In genomic region chr6:44738652-44739141, GRCh38 we compare ENCODE assay signal across 12 cellular contexts.
A peak's percentile ranks its signal among the peaks of the same experiment; 100 is the strongest.
DNase-seq lines count a peak whose midpoint lies in the region; ATAC-seq, FAIRE-seq and TF ChIP-seq lines count a peak whose summit lies in the region.
"Had no signal": no experiment of that assay in that cellular context is flagged by ENCODE, and none has a peak within 500 bp of the region (broad histone marks: within the 10 kb centered on the region; RNA-seq: fewer than 3 reads in every experiment).

No MANE protein-coding gene starts in this region.

- TF ChIP-seq CTCF in GM23338 (conservative IDR thresholded peaks at IDR 0.05; ENCODE audit: low read depth in 2 of 2) (no peak), K562 (IDR thresholded peaks at IDR 0.05 in 2 of 3, conservative IDR thresholded peaks at IDR 0.05 in 1 of 3; ENCODE audit: insufficient read depth in 2 of 3, low read depth in 1 of 3, low read length in 3 of 3) (no peak)
- no peak for TF ChIP-seq CTCF in CD4-positive, alpha-beta T cell (IDR thresholded peaks at IDR 0.05)

- no peak for FAIRE-seq in K562 (lab: Jason Lieb, UNC)

- WGBS in K562 (ENCODE audit: insufficient coverage, low coverage, missing lambda C conversion rate): 2% methylated on average over 7 of the region's 8 CpGs
- 29% methylated on average over 4 of the region's 8 CpGs for WGBS in mesenchymal stem cell

- no peak overlapping the region for H3K18ac ChIP-seq in mesenchymal stem cell (ENCODE audit: low read depth in 1 of 2, low read length in 2 of 2)

- no peak overlapping the region for H4K8ac ChIP-seq in mesenchymal stem cell (ENCODE audit: low read length)

- H3K36me3 Mint-ChIP-seq in GM23338 (ENCODE audit: low read depth): no peaks in the 10 kb centered on the region
- H3K36me3 Mint-ChIP-seq in CD4-positive, alpha-beta T cell (ENCODE audit: low read depth): no peaks in the 10 kb centered on the region

- H3K23ac ChIP-seq in mesenchymal stem cell (ENCODE audit: low read length in 2 of 2): no peak overlapping the region

- intact Hi-C loops in K562 (cut with micrococcal nuclease): no loop called here
- intact Hi-C loops in CD4-positive, alpha-beta T cell (cut with DNase I, micrococcal nuclease): no loop called here

- no peak overlapping the region for H2BK5ac ChIP-seq in mesenchymal stem cell (ENCODE audit: low read depth, low read length, poor library complexity, severe bottlenecking)

- in situ Hi-C loops in K562 (cut with MboI): no loop called here

- H3K9me3 Mint-ChIP-seq in GM23338: no peaks in the 10 kb centered on the region
- H3K9me3 Mint-ChIP-seq in CD4-positive, alpha-beta T cell: no peaks in the 10 kb centered on the region

- no peak overlapping the region for H2BK15ac ChIP-seq in mesenchymal stem cell (ENCODE audit: low read depth, poor library complexity, severe bottlenecking)

- H3K9me1 ChIP-seq in K562 (ENCODE audit: control insufficient read depth, insufficient read depth, low read length): no peaks in the 10 kb centered on the region

- H3K4me2 ChIP-seq in BLaER1 (peak overlapping the region; percentile 17; the same call in 1 of the 2 replicates), GM23338 (peak overlapping the region; percentile 20; the same call in 1 of the 2 replicates), K562 (ENCODE audit: insufficient read depth, low read length) (no peak overlapping the region), mesenchymal stem cell (ENCODE audit: low read length, poor library complexity, severe bottlenecking) (no peak overlapping the region)

- peaks cover 12% of the 10 kb centered on the region for H3K4me1 Mint-ChIP-seq in GM23338
- no peaks in the 10 kb centered on the region for H3K4me1 Mint-ChIP-seq in CD4-positive, alpha-beta T cell (ENCODE audit: low read depth)

- no peaks in the 10 kb centered on the region for H3K9me3 ChIP-seq in BLaER1
- no peaks in the 10 kb centered on the region for H3K9me3 ChIP-seq in K562 (replicated peaks; ENCODE audit: control insufficient read depth, insufficient read depth, low read depth, low read length)
- H3K9me3 ChIP-seq in mesenchymal stem cell (ENCODE audit: control insufficient read depth, low read length): no peaks in the 10 kb centered on the region
- H3K9me3 ChIP-seq in CD4-positive, alpha-beta T cell (ENCODE audit: control insufficient read depth, low read length): no peaks in the 10 kb centered on the region

- DNase-seq in GM23338 (ENCODE audit: low spot score): peak; percentile 13
- DNase-seq in K562 (ENCODE audit: extremely low read depth in 1 of 4, low spot score in 3 of 4): no peak
- DNase-seq in mesenchymal stem cell: peak; percentile 59
- DNase-seq in CD4-positive, alpha-beta T cell: no peak
- DNase-seq in stimulated activated CD4-positive, alpha-beta T cell treated with anti-CD3 and anti-CD28 coated beads, Interleukin-1b, Interleukin-23, amount 100 ng/mL, for 48 hours: no peak
- no peak for DNase-seq in NCI-H446 treated with DMSO at 0.1 percent for 48 hours (lab: John Stamatoyannopoulos, UW)
- DNase-seq: amniotic stem cell, Calu3, hypothalamus had no signal

- no peak overlapping the region for H3K9ac ChIP-seq in BLaER1
- H3K9ac ChIP-seq in K562 (ENCODE audit: insufficient read depth in 1 of 2, low read depth in 2 of 2, low read length in 2 of 2): no peak overlapping the region
- peak overlapping the region; percentile 70 for H3K9ac ChIP-seq in mesenchymal stem cell (ENCODE audit: low read length)
- H3K9ac ChIP-seq: parathyroid adenoma had no signal

- H3K27me3 ChIP-seq in BLaER1 (no peaks in the 10 kb centered on the region), GM23338 (ENCODE audit: insufficient read depth) (no peaks in the 10 kb centered on the region), K562 (ENCODE audit: control insufficient read depth in 2 of 2, insufficient read depth in 2 of 2, low read length in 2 of 2) (peaks cover 12 to 56% of the 10 kb centered on the region in 2 experiments; a peak in 3 of 5 replicates), mesenchymal stem cell (ENCODE audit: control insufficient read depth in 1 of 2, insufficient read depth in 1 of 2, low read length in 2 of 2) (no peaks in the 10 kb centered on the region)
- H3K27me3 ChIP-seq in CD4-positive, alpha-beta T cell (ENCODE audit: control insufficient read depth, insufficient read depth, low read length): no peaks in the 10 kb centered on the region

- CTCF ChIA-PET in K562 (lab: Yijun Ruan, JAX; ENCODE audit: low intra/inter-chr PET ratio): no interaction called here
- CTCF ChIA-PET in CD4-positive, alpha-beta T cell (lab: Charles Lee): no interaction called here

- H3K36me3 ChIP-seq in BLaER1: no peaks in the 10 kb centered on the region
- H3K36me3 ChIP-seq in GM23338 (ENCODE audit: insufficient read depth): no peaks in the 10 kb centered on the region
- no peaks in the 10 kb centered on the region for H3K36me3 ChIP-seq in K562 (ENCODE audit: control insufficient read depth, insufficient read depth, low read length)
- no peaks in the 10 kb centered on the region for H3K36me3 ChIP-seq in mesenchymal stem cell (ENCODE audit: control insufficient read depth in 1 of 2, insufficient read depth in 2 of 2, low read depth in 1 of 2, low read length in 2 of 2)

- no peaks in the 10 kb centered on the region for H3F3A ChIP-seq in GM23338 (replicated peaks; ENCODE audit: low read depth)

- H2AFZ ChIP-seq in GM23338 (peak overlapping the region; percentile 91), K562 (ENCODE audit: low read depth, low read length) (no peak overlapping the region), mesenchymal stem cell (ENCODE audit: low read depth, low read length) (no peak overlapping the region)
- H2AFZ ChIP-seq: parathyroid adenoma had no signal

- H2BK12ac ChIP-seq in mesenchymal stem cell (ENCODE audit: low read length in 2 of 2): no peak overlapping the region

- H3K4me3 Mint-ChIP-seq in GM23338: no peak overlapping the region
- H3K4me3 Mint-ChIP-seq in CD4-positive, alpha-beta T cell: no peak overlapping the region

- TF ChIP-seq RAD21 in K562 (CRISPR knock-in tag; conservative IDR thresholded peaks at IDR 0.05 in 1 of 2, IDR thresholded peaks at IDR 0.05 in 1 of 2): no peak

- H3K79me2 ChIP-seq in GM23338 (replicated peaks; ENCODE audit: insufficient read depth) (no peaks in the 10 kb centered on the region), K562 (ENCODE audit: control insufficient read depth, insufficient read depth, low read length) (no peaks in the 10 kb centered on the region)
- H3K79me2 ChIP-seq: parathyroid adenoma had no signal

- no peak overlapping the region for H3K14ac ChIP-seq in mesenchymal stem cell (ENCODE audit: low read length in 2 of 2)

- no peak for TF ChIP-seq EP300 in K562 (IDR thresholded peaks at IDR 0.05; ENCODE audit: low read length)

- TF ChIP-seq POLR2A in K562 (conservative IDR thresholded peaks at IDR 0.05): no peak

- no peak overlapping the region for H2BK120ac ChIP-seq in mesenchymal stem cell (ENCODE audit: low read depth, low read length)

- peaks cover 6% of the 10 kb centered on the region for H3K27me3 Mint-ChIP-seq in GM23338 (ENCODE audit: insufficient read depth, low read depth, poor library complexity)
- no peaks in the 10 kb centered on the region for H3K27me3 Mint-ChIP-seq in CD4-positive, alpha-beta T cell

- no TSS peak for BruUV-seq in K562 (replicated peaks; lab: Mats Ljungman, UMichigan)

- H3K27ac Mint-ChIP-seq in GM23338: no peak overlapping the region
- no peak overlapping the region for H3K27ac Mint-ChIP-seq in CD4-positive, alpha-beta T cell

- ATAC-seq in GM23338 (peak; percentile 61), K562 (no peak), GM21381 (IDR thresholded peaks at IDR 0.05; ENCODE audit: unreplicated experiment) (no peak)
- ATAC-seq in CD4-positive, alpha-beta T cell (ENCODE audit: poor library complexity): no peak

- no peak overlapping the region for H3K27ac ChIP-seq in BLaER1
- no peak overlapping the region for H3K27ac ChIP-seq in GM23338 (ENCODE audit: low read depth)
- H3K27ac ChIP-seq in K562 (ENCODE audit: extremely low read depth, low read depth, low read length): no peak overlapping the region
- H3K27ac ChIP-seq in mesenchymal stem cell (ENCODE audit: low read length, poor library complexity, severe bottlenecking): no peak overlapping the region
- H3K27ac ChIP-seq in CD4-positive, alpha-beta T cell (ENCODE audit: low read depth, low read length): no peak overlapping the region
- H3K27ac ChIP-seq: parathyroid adenoma had no signal

- peak overlapping the region; percentile 14 for H2AK5ac ChIP-seq in mesenchymal stem cell (ENCODE audit: low read length, severe bottlenecking)

- no peak overlapping the region for H4K91ac ChIP-seq in mesenchymal stem cell (ENCODE audit: low read length)

- H3K4me1 ChIP-seq in BLaER1 (peaks cover 9% of the 10 kb centered on the region), GM23338 (ENCODE audit: insufficient read depth) (peaks cover 8% of the 10 kb centered on the region; the same call in 1 of the 2 replicates), K562 (replicated peaks in 1 of 2; ENCODE audit: control insufficient read depth in 2 of 2, insufficient read depth in 2 of 2, low read length in 2 of 2) (no peaks in the 10 kb centered on the region), mesenchymal stem cell (ENCODE audit: control insufficient read depth, insufficient read depth, low read depth, low read length) (peaks cover 22% of the 10 kb centered on the region)
- H3K4me1 ChIP-seq: parathyroid adenoma had no signal

- POLR2A ChIA-PET in K562 (lab: Yijun Ruan, JAX): interaction anchor here (1.0 kb wide), 1 partner anchor 33 kb away, joined by 4 read pairs; no protein-coding TSS in a partner anchor
- POLR2A ChIA-PET in CD4-positive, alpha-beta T cell (lab: Charles Lee): no interaction called here

- peaks cover 10% of the 10 kb centered on the region; the same call in 1 of the 2 replicates for H3K9me2 ChIP-seq in GM23338 (ENCODE audit: insufficient read depth)

- no peaks in the 10 kb centered on the region for H4K20me1 ChIP-seq in BLaER1
- no peaks in the 10 kb centered on the region for H4K20me1 ChIP-seq in GM23338 (replicated peaks; ENCODE audit: insufficient read depth)
- peaks cover 6% of the 10 kb centered on the region; the same call in 1 of the 2 replicates for H4K20me1 ChIP-seq in K562 (replicated peaks; ENCODE audit: control insufficient read depth, insufficient read depth, low read length)

- H3K4ac ChIP-seq in mesenchymal stem cell (ENCODE audit: low read depth in 1 of 2, low read length in 2 of 2): no peak overlapping the region

- H3K79me1 ChIP-seq in mesenchymal stem cell (replicated peaks; ENCODE audit: low read length, poor library complexity, severe bottlenecking): no peaks in the 10 kb centered on the region

- H3K4me3 ChIP-seq in BLaER1 (no peak overlapping the region), GM23338 (no peak overlapping the region), K562 (no peak overlapping the region), mesenchymal stem cell (ENCODE audit: insufficient read depth in 1 of 2, low read depth in 1 of 2, low read length in 2 of 2) (peak overlapping the region in 1 of 2 experiments; percentile 3)

TF ChIP-seq in GM23338, 12 proteins besides CTCF, POLR2A, EP300 and RAD21:
- TF ChIP-seq EZH2 (IDR thresholded peaks at IDR 0.05; ENCODE audit: low read depth, unreplicated experiment) (no peak), EZH2phosphoT487 (IDR thresholded peaks at IDR 0.05; ENCODE audit: unreplicated experiment) (no peak)

TF ChIP-seq in K562, 482 proteins besides CTCF, POLR2A, EP300 and RAD21:
- TF ChIP-seq SP1 (CRISPR knock-in tag; IDR thresholded peaks at IDR 0.05): no peak
- TF ChIP-seq EGR1 (conservative IDR thresholded peaks at IDR 0.05): 0 out of 2 replicates have a peak, but pooled peaks have one; percentile 6

Comparison
In these comparisons a context has a peak if more than half of its experiments do, and no peak if none do; other contexts are left out.
1. H3K4me2 ChIP-seq: peak in BLaER1 (single experiment) and GM23338 (single experiment); none in K562 (single experiment) and mesenchymal stem cell (single experiment).
2. DNase-seq: peak in GM23338 (single experiment) and mesenchymal stem cell (single experiment); none in K562 (0 of 4), CD4-positive, alpha-beta T cell (0 of 10), stimulated activated CD4-positive, alpha-beta T cell treated with anti-CD3 and anti-CD28 coated beads, Interleukin-1b, Interleukin-23, amount 100 ng/mL, for 48 hours (single experiment) and NCI-H446 treated with DMSO at 0.1 percent for 48 hours (single experiment).